29 cellular contexts compared by ENCODE assay signal in genomic region chr11:118651820-118652219, GRCh38. TPM values are rescaled to one million over a fixed set of nuclear protein-coding genes. Genes with fewer than 3 reads are reported as not detected.
DNase-seq lines count a peak whose midpoint lies in the region; ATAC-seq, FAIRE-seq and TF ChIP-seq lines count a peak whose summit lies in the region.
"Had no signal": no experiment of that assay in that cellular context is flagged by ENCODE, and none has a peak within 500 bp of the region (broad histone marks: within the 10 kb centered on the region; RNA-seq: fewer than 3 reads in every experiment).

No MANE protein-coding gene starts in this region.

- 0 out of 22 replicates have a peak overlapping the region, but pooled peaks of 1 of the 11 experiments have one; percentile 25 for H3K9ac ChIP-seq in BLaER1 treated with 17β-estradiol and CSF1 and Interleukin-3, amounts not matched to agents 10 nM and 100 nM
- H3K9ac ChIP-seq in kidney (ENCODE audit: low read length in 2 of 2) = no peak overlapping the region

- POLR2A ChIA-PET in CD8-positive, alpha-beta memory T cell (lab: Charles Lee) = no interaction called here

- no peaks in the 10 kb centered on the region for H3K36me3 Mint-ChIP-seq in activated T-helper 17 cell treated with anti-CD3 and anti-CD28 coated beads, Interleukin-2, amount 50 U/mL, for 72 hours (ENCODE audit: low read depth)
- no peaks in the 10 kb centered on the region for H3K36me3 Mint-ChIP-seq in CD8-positive, alpha-beta memory T cell

- H3K27me3 Mint-ChIP-seq in activated T-helper 17 cell treated with anti-CD3 and anti-CD28 coated beads, Interleukin-2, amount 50 U/mL, for 72 hours = no peaks in the 10 kb centered on the region
- H3K27me3 Mint-ChIP-seq in CD8-positive, alpha-beta memory T cell = peaks cover 0 to 4% of the 10 kb centered on the region in 2 donors

- H3K4me1 Mint-ChIP-seq in activated T-helper 17 cell treated with anti-CD3 and anti-CD28 coated beads, Interleukin-2, amount 50 U/mL, for 72 hours = peaks cover 8% of the 10 kb centered on the region
- peaks cover 6 to 8% (median 8%) of the 10 kb centered on the region in 3 donors for H3K4me1 Mint-ChIP-seq in CD8-positive, alpha-beta memory T cell

- H3K9me3 ChIP-seq in BLaER1 treated with 17β-estradiol and CSF1 and Interleukin-3, amounts not matched to agents 10 nM and 100 nM (replicated peaks in 1 of 11) = no peaks in the 10 kb centered on the region
- H3K9me3 ChIP-seq in kidney (ENCODE audit: control insufficient read depth in 1 of 2, low read length in 2 of 2) = no peaks in the 10 kb centered on the region
- H3K9me3 ChIP-seq in CD8-positive, alpha-beta memory T cell (ENCODE audit: low read length) = no peaks in the 10 kb centered on the region
- H3K9me3 ChIP-seq: A549, SJCRH30 had no signal

- H3K4me3 Mint-ChIP-seq in activated T-helper 17 cell treated with anti-CD3 and anti-CD28 coated beads, Interleukin-2, amount 50 U/mL, for 72 hours = no peak overlapping the region
- no peak overlapping the region for H3K4me3 Mint-ChIP-seq in CD8-positive, alpha-beta memory T cell

- H3K4me1 ChIP-seq in BLaER1 treated with 17β-estradiol and CSF1 and Interleukin-3, amounts not matched to agents 10 nM and 100 nM = peaks cover 0 to 22% (median 19%) of the 10 kb centered on the region in 10 experiments; a peak in 17 of 20 replicates
- no peaks in the 10 kb centered on the region for H3K4me1 ChIP-seq in kidney (ENCODE audit: control insufficient read depth in 1 of 2, insufficient read depth in 1 of 2, low read depth in 1 of 2, low read length in 2 of 2)
- no peaks in the 10 kb centered on the region for H3K4me1 ChIP-seq in CD8-positive, alpha-beta memory T cell (ENCODE audit: insufficient read depth, low read length)
- H3K4me1 ChIP-seq: A549, SJCRH30 had no signal

- CTCF ChIA-PET in CD8-positive, alpha-beta memory T cell (lab: Charles Lee) = no interaction called here

- peaks cover 0 to 88% (median 10%) of the 10 kb centered on the region in 11 experiments; a peak in 13 of 22 replicates for H3K36me3 ChIP-seq in BLaER1 treated with 17β-estradiol and CSF1 and Interleukin-3, amounts not matched to agents 10 nM and 100 nM
- H3K36me3 ChIP-seq in kidney (ENCODE audit: control insufficient read depth in 1 of 2, insufficient read depth in 2 of 2, low read length in 2 of 2) = peaks cover 46 to 62% of the 10 kb centered on the region in 2 donors
- no peaks in the 10 kb centered on the region for H3K36me3 ChIP-seq in CD8-positive, alpha-beta memory T cell (ENCODE audit: insufficient read depth, low read length)

- FAIRE-seq in kidney (lab: Jason Lieb, UNC) = no peak
- FAIRE-seq: A549, D721Med, GM19239, HepG2 had no signal

- TF ChIP-seq CTCF in kidney (IDR thresholded peaks at IDR 0.05; ENCODE audit: borderline replicate concordance, extremely low read depth, insufficient read depth) = no peak

- H3K27ac ChIP-seq in BLaER1 treated with 17β-estradiol and CSF1 and Interleukin-3, amounts not matched to agents 10 nM and 100 nM = no peak overlapping the region
- H3K27ac ChIP-seq in kidney (ENCODE audit: low read depth in 2 of 2, low read length in 2 of 2) (no peak overlapping the region), substantia nigra (ENCODE audit: low read depth, low read length, poor library complexity, severe bottlenecking) (peak overlapping the region; percentile 11)
- H3K27ac ChIP-seq in CD8-positive, alpha-beta memory T cell (ENCODE audit: low read depth, low read length) = no peak overlapping the region
- H3K27ac ChIP-seq: A549, C4-2B, SJCRH30 had no signal

- no peak for ATAC-seq in activated T-helper 17 cell treated with anti-CD3 and anti-CD28 coated beads, Interleukin-2, amount 50 U/mL, for 72 hours (replicated peaks)
- no peak for ATAC-seq in HG03280 (IDR thresholded peaks at IDR 0.05; ENCODE audit: unreplicated experiment)
- ATAC-seq: A549, HCT116, HepG2, PC-3, Right ventricle myocardium inferior, SK-N-SH treated with all-trans-retinoic acid at 6 μM for 48 hours had no signal

- no peak overlapping the region for H3K4me3 ChIP-seq in BLaER1 treated with 17β-estradiol and CSF1 and Interleukin-3, amounts not matched to agents 10 nM and 100 nM
- no peak overlapping the region for H3K4me3 ChIP-seq in kidney (ENCODE audit: low read length in 2 of 2)
- H3K4me3 ChIP-seq in CD8-positive, alpha-beta memory T cell (ENCODE audit: low read length) = no peak overlapping the region
- H3K4me3 ChIP-seq: A549, SJCRH30 had no signal

- peak; percentile 22 for DNase-seq in kidney
- DNase-seq in substantia nigra (lab: John Stamatoyannopoulos, UW) = no peak
- DNase-seq in CD8-positive, alpha-beta memory T cell = no peak
- no peak for DNase-seq in activated effector memory CD4-positive, alpha-beta T cell treated with anti-CD3 and anti-CD28 coated beads, Interleukin-2, amount 50 U/mL, for 16 hours
- DNase-seq: AML-193, Karpas-422, NCI-H1092 treated with DMSO at 0.1 percent for 48 hours, NCI-H1436 treated with DMSO at 0.1 percent for 48 hours, NCI-H1930, NCI-H2107, NCI-H446, NCI-H524 treated with DMSO at 0.1 percent for 48 hours, NCI-H774, PC-3 had no signal

- H3K9me3 Mint-ChIP-seq in activated T-helper 17 cell treated with anti-CD3 and anti-CD28 coated beads, Interleukin-2, amount 50 U/mL, for 72 hours = no peaks in the 10 kb centered on the region
- H3K9me3 Mint-ChIP-seq in CD8-positive, alpha-beta memory T cell = no peaks in the 10 kb centered on the region

- H3K27ac Mint-ChIP-seq in activated T-helper 17 cell treated with anti-CD3 and anti-CD28 coated beads, Interleukin-2, amount 50 U/mL, for 72 hours = peak overlapping the region; percentile 15
- peak overlapping the region in 1 of 8 donors; percentile 81 for H3K27ac Mint-ChIP-seq in CD8-positive, alpha-beta memory T cell

- no peaks in the 10 kb centered on the region for H3K27me3 ChIP-seq in BLaER1 treated with 17β-estradiol and CSF1 and Interleukin-3, amounts not matched to agents 10 nM and 100 nM
- H3K27me3 ChIP-seq in CD8-positive, alpha-beta memory T cell (ENCODE audit: insufficient read depth, low read length, poor library complexity, severe bottlenecking) = no peaks in the 10 kb centered on the region
- H3K27me3 ChIP-seq: SJCRH30 had no signal

- H3K4me2 ChIP-seq in BLaER1 treated with 17β-estradiol and CSF1 and Interleukin-3, amounts not matched to agents 10 nM and 100 nM = peak overlapping the region in 7 of 11 experiments; percentile 3 to 73 (median 60); a peak in 8 of 22 replicates
- H3K4me2 ChIP-seq: A549 had no signal

- intact Hi-C loops in kidney (cut with DNase I) = no loop called here

- H4K20me1 ChIP-seq in BLaER1 treated with 17β-estradiol and CSF1 and Interleukin-3, amounts not matched to agents 10 nM and 100 nM = peaks cover 0 to 11% (median 0%) of the 10 kb centered on the region in 11 experiments; a peak in 2 of 22 replicates

RNA-seq across cellular contexts. Expression of gene TREH, which starts 27.6 kb away (rescaled TPM):
- not detected for total RNA-seq in activated T-helper 17 cell treated with anti-CD3 and anti-CD28 coated beads, Interleukin-2, amount 50 U/mL, for 72 hours
- total RNA-seq in kidney = 1.0 TPM
- 10.2 TPM for polyA plus RNA-seq in kidney (ENCODE audit: insufficient read depth, low read depth, low replicate concordance)
- total RNA-seq in CD8-positive, alpha-beta memory T cell = not detected
- not detected for polyA plus RNA-seq in CD8-positive, alpha-beta memory T cell
- total RNA-seq: H4, HT1080, M059J, PC-3, Right ventricle myocardium inferior, SJCRH30 had no signal

RNA-seq across cellular contexts. Expression of gene PHLDB1, which starts 44.4 kb away (rescaled TPM):
- 1 to 10 TPM; 2.2 to 4.7 TPM for total RNA-seq in activated T-helper 17 cell treated with anti-CD3 and anti-CD28 coated beads, Interleukin-2, amount 50 U/mL, for 72 hours
- total RNA-seq in kidney = 118 TPM
- 39.1 TPM for polyA plus RNA-seq in kidney (ENCODE audit: insufficient read depth, low read depth, low replicate concordance)
- 1 to 10 TPM; 1.9 to 2.4 TPM for total RNA-seq in CD8-positive, alpha-beta memory T cell
- polyA plus RNA-seq in CD8-positive, alpha-beta memory T cell = 0.82 TPM

Comparison
In these comparisons a context has a peak if more than half of its experiments do, and no peak if none do; other contexts are left out.
1. RNA of gene PHLDB1, which starts 44.4 kb away (total RNA-seq): 118 TPM in kidney (single experiment); 2.2 to 4.7 TPM in activated T-helper 17 cell treated with anti-CD3 and anti-CD28 coated beads, Interleukin-2, amount 50 U/mL, for 72 hours and 1.9 to 2.4 TPM in CD8-positive, alpha-beta memory T cell; every median in the first group is over 10 times any median in the second.